ENCODE assay signal across 9 cellular contexts in genomic region chr1:170010443-170010842, GRCh38.
DNase-seq lines count a peak whose midpoint lies in the region; ATAC-seq and TF ChIP-seq lines count a peak whose summit lies in the region.
"Had no signal": no experiment of that assay in that cellular context is flagged by ENCODE, and none has a peak within 500 bp of the region (broad histone marks: within the 10 kb centered on the region; RNA-seq: fewer than 3 reads in every experiment).

No MANE protein-coding gene starts in this region.

- WGBS in heart right ventricle, 2 donors: 34% methylated on average over 1 of the region's 1 CpG

- H3K27me3 ChIP-seq in heart right ventricle: no peaks in the 10 kb centered on the region

- H3K4me3 Mint-ChIP-seq in endothelial cell (ENCODE audit: unreplicated experiment): no peak overlapping the region
- H3K4me3 Mint-ChIP-seq in stimulated activated naive B cell treated with anti-CD40 and anti-IgM and Interleukin-4, amounts not matched to agents 10 μg/mL and 1 μg/mL and 100 μg/mL, for 72 hours: no peak overlapping the region
- H3K4me3 Mint-ChIP-seq: activated naive CD8-positive, alpha-beta T cell treated with anti-CD3 and anti-CD28 coated beads, Interleukin-2, amount 10 ng/mL, durations not matched to agents 7 days and 5 days had no signal

- DNase-seq in heart right ventricle: peak in 1 of 2 donors; percentile 64
- no peak for DNase-seq in left ventricle myocardium superior
- peak; percentile 61 for DNase-seq in NCI-H69 (lab: John Stamatoyannopoulos, UW)
- peak; percentile 33 for DNase-seq in endothelial cell (ENCODE audit: low spot score)
- DNase-seq in skeletal muscle cell (ENCODE audit: low read depth): peak; percentile 21
- no peak for DNase-seq in stimulated activated naive B cell treated with anti-CD40 and anti-IgM and Interleukin-4, amounts not matched to agents 10 μg/mL and 1 μg/mL and 100 μg/mL, for 72 hours
- DNase-seq: activated naive CD8-positive, alpha-beta T cell treated with anti-CD3 and anti-CD28 coated beads, Interleukin-2, amount 10 ng/mL, durations not matched to agents 7 days and 5 days had no signal

- H3K4me3 ChIP-seq in heart right ventricle: no peak overlapping the region
- H3K4me3 ChIP-seq in skeletal muscle cell (ENCODE audit: low read depth, low read length): no peak overlapping the region

- no peaks in the 10 kb centered on the region for H3K9me3 Mint-ChIP-seq in endothelial cell (ENCODE audit: unreplicated experiment)
- peaks cover 0 to 12% of the 10 kb centered on the region in 2 donors for H3K9me3 Mint-ChIP-seq in stimulated activated naive B cell treated with anti-CD40 and anti-IgM and Interleukin-4, amounts not matched to agents 10 μg/mL and 1 μg/mL and 100 μg/mL, for 72 hours

- no peak overlapping the region for H3K27ac Mint-ChIP-seq in endothelial cell (ENCODE audit: unreplicated experiment)
- no peak overlapping the region for H3K27ac Mint-ChIP-seq in stimulated activated naive B cell treated with anti-CD40 and anti-IgM and Interleukin-4, amounts not matched to agents 10 μg/mL and 1 μg/mL and 100 μg/mL, for 72 hours
- H3K27ac Mint-ChIP-seq: activated naive CD8-positive, alpha-beta T cell treated with anti-CD3 and anti-CD28 coated beads, Interleukin-2, amount 10 ng/mL, durations not matched to agents 7 days and 5 days had no signal

- no peak overlapping the region for H3K27ac ChIP-seq in heart right ventricle

- H3K9me3 ChIP-seq in heart right ventricle: peaks cover 0 to 14% (median 0%) of the 10 kb centered on the region in 11 donors

- H3K27me3 Mint-ChIP-seq in endothelial cell (ENCODE audit: unreplicated experiment): peaks cover 3% of the 10 kb centered on the region
- H3K27me3 Mint-ChIP-seq in stimulated activated naive B cell treated with anti-CD40 and anti-IgM and Interleukin-4, amounts not matched to agents 10 μg/mL and 1 μg/mL and 100 μg/mL, for 72 hours: no peaks in the 10 kb centered on the region
- H3K27me3 Mint-ChIP-seq: activated naive CD8-positive, alpha-beta T cell treated with anti-CD3 and anti-CD28 coated beads, Interleukin-2, amount 10 ng/mL, durations not matched to agents 7 days and 5 days had no signal

- peaks cover 0 to 40% (median 11%) of the 10 kb centered on the region in 9 donors for H3K36me3 ChIP-seq in heart right ventricle

- ATAC-seq in heart right ventricle: no peak
- no peak for ATAC-seq in left ventricle myocardium superior
- no peak for ATAC-seq in GM21390 (IDR thresholded peaks at IDR 0.05; ENCODE audit: unreplicated experiment)
- ATAC-seq in GM19467 (IDR thresholded peaks at IDR 0.05; ENCODE audit: unreplicated experiment): no peak
- ATAC-seq in stimulated activated naive B cell treated with anti-CD40 and anti-IgM and Interleukin-4, amounts not matched to agents 10 μg/mL and 1 μg/mL and 100 μg/mL, for 72 hours (replicated peaks): no peak

- no peaks in the 10 kb centered on the region for H3K4me1 ChIP-seq in heart right ventricle

- intact Hi-C loops in heart right ventricle (cut with DNase I) (loop anchor here in 6 of 10 donors (5.0 to 10.0 kb wide), 6 partner anchors 527 to 874 kb away; partner anchors contain the start of gene PRRX1 (in 1 of the 6)), left ventricle myocardium superior (cut with micrococcal nuclease) (loop anchor here (10.0 kb wide), 1 partner anchor 754 kb away; no protein-coding TSS in a partner anchor)

- TF ChIP-seq CTCF in heart right ventricle (IDR thresholded peaks at IDR 0.05) (peak in 8 of 9 donors; percentile 26 to 73 (median 56)), endothelial cell (IDR thresholded peaks at IDR 0.05; ENCODE audit: unreplicated experiment) (peak; percentile 48)

- no peaks in the 10 kb centered on the region for H3K36me3 Mint-ChIP-seq in endothelial cell (ENCODE audit: low read depth, unreplicated experiment)
- H3K36me3 Mint-ChIP-seq in stimulated activated naive B cell treated with anti-CD40 and anti-IgM and Interleukin-4, amounts not matched to agents 10 μg/mL and 1 μg/mL and 100 μg/mL, for 72 hours: peaks cover 21% of the 10 kb centered on the region in 2 donors

- no peaks in the 10 kb centered on the region for H3K4me1 Mint-ChIP-seq in endothelial cell (ENCODE audit: unreplicated experiment)
- H3K4me1 Mint-ChIP-seq in stimulated activated naive B cell treated with anti-CD40 and anti-IgM and Interleukin-4, amounts not matched to agents 10 μg/mL and 1 μg/mL and 100 μg/mL, for 72 hours: no peaks in the 10 kb centered on the region
- H3K4me1 Mint-ChIP-seq: activated naive CD8-positive, alpha-beta T cell treated with anti-CD3 and anti-CD28 coated beads, Interleukin-2, amount 10 ng/mL, durations not matched to agents 7 days and 5 days had no signal

Comparison
In these comparisons a context has a peak if more than half of its experiments do, and no peak if none do; other contexts are left out.
1. DNase-seq: peak in NCI-H69 (single experiment), endothelial cell (single experiment) and skeletal muscle cell (single experiment); none in left ventricle myocardium superior (single experiment) and stimulated activated naive B cell treated with anti-CD40 and anti-IgM and Interleukin-4, amounts not matched to agents 10 μg/mL and 1 μg/mL and 100 μg/mL, for 72 hours (single experiment).